Comparison of ENCODE assay signal across 11 cellular contexts in the genomic region with DNA sequence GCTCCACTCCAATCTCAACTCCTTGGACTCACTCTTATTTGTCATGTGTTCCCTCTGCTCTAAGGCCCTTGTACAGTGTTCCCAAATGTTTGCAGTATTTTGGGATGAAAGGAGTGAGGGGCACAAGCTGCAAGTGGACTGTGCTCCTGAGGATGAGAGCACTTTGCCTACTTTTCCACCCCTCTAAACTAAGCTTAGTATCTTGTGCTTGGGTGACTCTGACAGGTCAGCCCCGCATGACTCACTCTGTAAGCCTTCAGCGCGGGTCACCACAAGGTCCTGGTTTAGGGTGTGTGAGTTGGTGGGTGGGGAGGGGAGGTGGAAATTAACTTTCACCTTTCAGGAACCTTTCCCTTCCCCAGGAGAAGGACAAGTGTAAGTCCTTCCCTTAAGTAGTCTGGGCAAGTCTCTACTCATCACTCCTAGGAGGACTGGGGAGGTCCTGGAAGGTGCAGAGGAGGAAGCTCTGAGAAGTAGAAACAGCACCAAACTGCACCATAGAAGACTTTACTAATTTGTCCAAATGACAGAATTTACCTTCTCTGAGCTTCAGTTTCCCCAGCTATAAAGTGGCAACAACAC.
A peak's percentile ranks its signal among the peaks of the same experiment; 100 is the strongest.
DNase-seq lines count a peak whose midpoint lies in the region; TF ChIP-seq lines count a peak whose summit lies in the region.
"Had no signal": no experiment of that assay in that cellular context is flagged by ENCODE, and none has a peak within 500 bp of the region (broad histone marks: within the 10 kb centered on the region; RNA-seq: fewer than 3 reads in every experiment).

No MANE protein-coding gene starts in this region.

- in situ Hi-C loops in KBM-7 (cut with MboI; ENCODE audit: low pct_unique_long_range_greater_than_20kb, low sequenced_read_pairs) (no loop called here), astrocyte of the spinal cord (cut with HindIII; ENCODE audit: low sequenced_read_pairs) (no loop called here)

- TF ChIP-seq CTCF in astrocyte of the spinal cord (IDR thresholded peaks at IDR 0.05; ENCODE audit: low read depth, low read length) = no peak

- DNase-seq in AG08396 (ENCODE audit: low spot score) (peak; percentile 60), KBM-7 (peak; percentile 65), astrocyte of the spinal cord (ENCODE audit: low read depth, low spot score) (peak; percentile 61), lung microvascular endothelial cell (ENCODE audit: low read depth in 2 of 2) (peak; percentile 16 to 50), NCI-H524 treated with DMSO at 0.1 percent for 48 hours (lab: John Stamatoyannopoulos, UW) (no peak), COR-L47 (lab: John Stamatoyannopoulos, UW) (no peak), NCI-H748 (lab: John Stamatoyannopoulos, UW; ENCODE audit: unreplicated experiment) (no peak), NCI-H2227 treated with DMSO at 0.1 percent for 48 hours (lab: John Stamatoyannopoulos, UW) (no peak)
- DNase-seq: activated CD4-positive, alpha-beta T cell treated with anti-CD3 and anti-CD28 coated beads, Interleukin-2, amount 50 U/mL, for 48 hours; NCI-H1417 had no signal

- H3K4me3 ChIP-seq in astrocyte of the spinal cord (ENCODE audit: low read depth, low read length) = no peak overlapping the region
- H3K4me3 ChIP-seq: thoracic aorta had no signal

Comparison
In these comparisons a context has a peak if more than half of its experiments do, and no peak if none do; other contexts are left out.
1. DNase-seq: peak in AG08396 (single experiment), KBM-7 (single experiment), astrocyte of the spinal cord (single experiment) and lung microvascular endothelial cell (2 of 2); none in NCI-H524 treated with DMSO at 0.1 percent for 48 hours (single experiment), COR-L47 (single experiment), NCI-H748 (single experiment) and NCI-H2227 treated with DMSO at 0.1 percent for 48 hours (single experiment).